ENCODE assay signal across 23 cellular contexts in genomic region chr1:61864501-61864900, GRCh38.
DNase-seq lines count a peak whose midpoint lies in the region; ATAC-seq and TF ChIP-seq lines count a peak whose summit lies in the region.
"Had no signal": no experiment of that assay in that cellular context is flagged by ENCODE, and none has a peak within 500 bp of the region (broad histone marks: within the 10 kb centered on the region; RNA-seq: fewer than 3 reads in every experiment).

No MANE protein-coding gene starts in this region.

- H3K27ac ChIP-seq in OCI-LY1 (ENCODE audit: low read depth, low read length, poor library complexity, severe bottlenecking) (peak overlapping the region; percentile 78), gastroesophageal sphincter (no peak overlapping the region)
- H3K27ac ChIP-seq: KMS-11, SK-N-MC had no signal

- no peaks in the 10 kb centered on the region for H3K36me3 Mint-ChIP-seq in glutamatergic neuron (ENCODE audit: unreplicated experiment)
- H3K36me3 Mint-ChIP-seq: CD14-positive monocyte had no signal

- H3K4me2 ChIP-seq in OCI-LY1 (ENCODE audit: low read length) = peak overlapping the region; percentile 25; the same call in 1 of the 2 replicates
- H3K4me2 ChIP-seq: KMS-11 had no signal

- H3K27me3 ChIP-seq in OCI-LY1 (ENCODE audit: insufficient read depth, low read length) (no peaks in the 10 kb centered on the region), gastroesophageal sphincter (no peaks in the 10 kb centered on the region)

- H3F3A ChIP-seq in OCI-LY1 (ENCODE audit: insufficient read depth, low read length) = no peaks in the 10 kb centered on the region

- no peaks in the 10 kb centered on the region for H3K9me2 ChIP-seq in OCI-LY1 (ENCODE audit: low read depth, low read length)

- no peaks in the 10 kb centered on the region for H4K20me1 ChIP-seq in OCI-LY1 (ENCODE audit: insufficient read depth, low read length)

- H3K79me2 ChIP-seq in OCI-LY1 (ENCODE audit: insufficient read depth, low read length) = no peaks in the 10 kb centered on the region

- H3K4me3 ChIP-seq in OCI-LY1 (ENCODE audit: low read depth, low read length, poor library complexity, severe bottlenecking) (no peak overlapping the region), gastroesophageal sphincter (no peak overlapping the region)
- H3K4me3 ChIP-seq: SK-N-MC had no signal

- DNase-seq in DMS53 (lab: John Stamatoyannopoulos, UW) = peak; percentile 15
- DNase-seq in DMS53 treated with DMSO at 0.1 percent for 48 hours (lab: John Stamatoyannopoulos, UW; ENCODE audit: unreplicated experiment) = no peak
- peak; percentile 10 for DNase-seq in NCI-H1694 (lab: John Stamatoyannopoulos, UW)
- peak; percentile 26 for DNase-seq in glutamatergic neuron
- DNase-seq in COLO668 (lab: John Stamatoyannopoulos, UW; ENCODE audit: unreplicated experiment) = no peak
- DNase-seq in NCI-H2227 treated with DMSO at 0.1 percent for 48 hours (lab: John Stamatoyannopoulos, UW) = no peak
- DNase-seq: 8988T; DND-41; GOT3; HCEC 1CT; NCI-H1105; NCI-H146; NCI-H2081; NCI-H345; NCI-H69; NK-92 treated with Interleukin-12 subunit alpha and Interleukin-12 subunit beta, amount 100 ng/mL, for 24 hours; T-helper 2 cell had no signal

- no peak overlapping the region; the same call in 1 of the 2 replicates for H3K9ac ChIP-seq in OCI-LY1 (ENCODE audit: low read length)
- H3K9ac ChIP-seq: KMS-11 had no signal

- H3K36me3 ChIP-seq in OCI-LY1 (ENCODE audit: insufficient read depth, low read length) (peaks cover 10% of the 10 kb centered on the region; the same call in 1 of the 2 replicates), gastroesophageal sphincter (peaks cover 0 to 50% of the 10 kb centered on the region in 2 donors)

- no peak overlapping the region for H2AFZ ChIP-seq in OCI-LY1 (ENCODE audit: low read length)

- no peak for TF ChIP-seq CTCF in OCI-LY1 (IDR thresholded peaks at IDR 0.05; ENCODE audit: low read length)
- TF ChIP-seq CTCF in glutamatergic neuron (IDR thresholded peaks at IDR 0.05; ENCODE audit: partially characterized antibody, unreplicated experiment) = no peak
- no peak for TF ChIP-seq CTCF in gastroesophageal sphincter (IDR thresholded peaks at IDR 0.05)

- H3K4me1 ChIP-seq in OCI-LY1 (ENCODE audit: insufficient read depth, low read length, severe bottlenecking) (peaks cover 27% of the 10 kb centered on the region), gastroesophageal sphincter (no peaks in the 10 kb centered on the region)

- no peak overlapping the region for H3K27ac Mint-ChIP-seq in glutamatergic neuron (ENCODE audit: unreplicated experiment)
- H3K27ac Mint-ChIP-seq: CD14-positive monocyte had no signal

- no peak for TF ChIP-seq POLR2A in gastroesophageal sphincter (IDR thresholded peaks at IDR 0.05)

- no peaks in the 10 kb centered on the region for H3K9me3 Mint-ChIP-seq in glutamatergic neuron (ENCODE audit: unreplicated experiment)

- H3K9me3 ChIP-seq in OCI-LY1 (ENCODE audit: low read length) = 0 out of 2 replicates have a peak, but pooled peaks cover under 1% of the 10 kb centered on the region
- H3K9me3 ChIP-seq in gastroesophageal sphincter = no peaks in the 10 kb centered on the region

- H3K4me1 Mint-ChIP-seq in glutamatergic neuron (ENCODE audit: low read depth, unreplicated experiment) = peaks cover 10% of the 10 kb centered on the region
- H3K4me1 Mint-ChIP-seq: CD14-positive monocyte had no signal

- ATAC-seq in gastroesophageal sphincter = no peak
- ATAC-seq: Right ventricle myocardium inferior had no signal

- no peak for TF ChIP-seq EP300 in gastroesophageal sphincter (IDR thresholded peaks at IDR 0.05)

- H3K4me3 Mint-ChIP-seq in glutamatergic neuron (ENCODE audit: unreplicated experiment) = no peak overlapping the region
- H3K4me3 Mint-ChIP-seq: CD14-positive monocyte had no signal

- 74 to 77% methylated on average over 5 to 7 of the region's 7 CpGs for WGBS in gastroesophageal sphincter (ENCODE audit: low coverage in 1 of 2), 2 donors

- no peaks in the 10 kb centered on the region for H3K27me3 Mint-ChIP-seq in glutamatergic neuron (ENCODE audit: unreplicated experiment)

Comparison
In these comparisons a context has a peak if more than half of its experiments do, and no peak if none do; other contexts are left out.
1. DNase-seq: peak in DMS53 (single experiment), NCI-H1694 (single experiment) and glutamatergic neuron (single experiment); none in DMS53 treated with DMSO at 0.1 percent for 48 hours (single experiment), COLO668 (single experiment) and NCI-H2227 treated with DMSO at 0.1 percent for 48 hours (single experiment).